8 cellular contexts compared by ENCODE assay signal in genomic region chr11:119030329-119031047, GRCh38. TPM values are rescaled to one million over a fixed set of nuclear protein-coding genes. Genes with fewer than 3 reads are reported as not detected.
DNase-seq lines count a peak whose midpoint lies in the region; ATAC-seq and TF ChIP-seq lines count a peak whose summit lies in the region.

TSS of gene SLC37A4 (minus strand) at chr11:119030877.

- no peaks in the 10 kb centered on the region for H3K27me3 ChIP-seq in KMS-11 (ENCODE audit: insufficient read depth, low read depth)
- no peaks in the 10 kb centered on the region for H3K27me3 ChIP-seq in Peyer's patch
- H3K27me3 ChIP-seq in muscle layer of colon (ENCODE audit: control insufficient read depth in 1 of 2, insufficient read depth in 2 of 2, low read length in 2 of 2): no peaks in the 10 kb centered on the region

- no peaks in the 10 kb centered on the region for H4K20me1 ChIP-seq in KMS-11 (ENCODE audit: insufficient read depth)

- ATAC-seq in GM21737 (IDR thresholded peaks at IDR 0.05; ENCODE audit: unreplicated experiment) (peak; percentile 77), esophagus mucosa (peak; percentile 96)

- H3K36me3 ChIP-seq in KMS-11 (ENCODE audit: insufficient read depth): no peaks in the 10 kb centered on the region; the same call in 1 of the 2 replicates
- peaks cover 0 to 14% (median 0%) of the 10 kb centered on the region in 3 donors for H3K36me3 ChIP-seq in Peyer's patch
- H3K36me3 ChIP-seq in muscle layer of colon (ENCODE audit: insufficient read depth, low read length): peaks cover 11% of the 10 kb centered on the region

- H2AFZ ChIP-seq in KMS-11 (ENCODE audit: low read depth): peak within 1 kb of the TSS; percentile 22; the same call in 1 of the 2 replicates

- H3K4me3 ChIP-seq in KMS-11 (IDR thresholded peaks at IDR 0.05; ENCODE audit: insufficient read depth, low read depth, low read length): no peak within 1 kb of the TSS
- peak within 1 kb of the TSS; percentile 68 to 81 (median 74) for H3K4me3 ChIP-seq in Peyer's patch
- peak within 1 kb of the TSS; percentile 71 to 80 for H3K4me3 ChIP-seq in muscle layer of colon (ENCODE audit: low read depth in 1 of 2, low read length in 2 of 2)

- peak; percentile 94 for DNase-seq in DMS53 treated with DMSO at 0.1 percent for 48 hours (lab: John Stamatoyannopoulos, UW; ENCODE audit: unreplicated experiment)
- peak; percentile 98 to 100 (median 100) for DNase-seq in Peyer's patch
- peak; percentile 99 to 100 for DNase-seq in activated T-cell treated with anti-CD3 and anti-CD28 coated beads, Interleukin-2, amount 50 U/mL, for 48 hours
- peak; percentile 98 for DNase-seq in stimulated activated CD8-positive, alpha-beta memory T cell treated with anti-CD3 and anti-CD28 coated beads, Interleukin-7, amount 100 ng/mL, for 24 hours (ENCODE audit: low read depth)

- peaks cover 31% of the 10 kb centered on the region for H3K4me1 ChIP-seq in KMS-11 (ENCODE audit: low read depth, poor library complexity, severe bottlenecking)
- peaks cover 0 to 33% (median 4%) of the 10 kb centered on the region in 4 donors for H3K4me1 ChIP-seq in Peyer's patch
- H3K4me1 ChIP-seq in muscle layer of colon (ENCODE audit: insufficient read depth, low read length): peaks cover 13% of the 10 kb centered on the region

- H3K4me2 ChIP-seq in KMS-11: peak within 1 kb of the TSS; percentile 96

- peak; percentile 51 to 85 for TF ChIP-seq POLR2A in Peyer's patch (IDR thresholded peaks at IDR 0.05)

- H3K9me3 ChIP-seq in Peyer's patch (no peaks in the 10 kb centered on the region), muscle layer of colon (ENCODE audit: low read length) (no peaks in the 10 kb centered on the region)

- H3K27ac ChIP-seq in KMS-11: peak within 1 kb of the TSS; percentile 71
- peak within 1 kb of the TSS; percentile 86 to 93 (median 88) for H3K27ac ChIP-seq in Peyer's patch
- H3K27ac ChIP-seq in muscle layer of colon (ENCODE audit: low read depth, low read length): peak within 1 kb of the TSS; percentile 91

- peak within 1 kb of the TSS; percentile 73 for H3K9ac ChIP-seq in KMS-11
- peak within 1 kb of the TSS; percentile 74 for H3K9ac ChIP-seq in muscle layer of colon (ENCODE audit: low read length)

- peaks cover 24% of the 10 kb centered on the region for H3K79me2 ChIP-seq in KMS-11 (ENCODE audit: insufficient read depth, low read depth)

- TF ChIP-seq CTCF in KMS-11 (conservative IDR thresholded peaks at IDR 0.05; ENCODE audit: low read depth, low read length) (no peak), Peyer's patch (IDR thresholded peaks at IDR 0.05) (peak in 4 of 6 experiments; percentile 95 to 99 (median 97))

RNA-seq across cellular contexts. Expression of gene SLC37A4, which starts in this region (rescaled TPM):
- total RNA-seq in Peyer's patch (100 to 1,000 TPM in 3 of 4 donors, 10 to 100 TPM in 1; 18.2 to 253 (median 209) TPM), esophagus mucosa (7.2 TPM)
